Comparison of ENCODE assay signal across 8 cellular contexts in the genomic region with DNA sequence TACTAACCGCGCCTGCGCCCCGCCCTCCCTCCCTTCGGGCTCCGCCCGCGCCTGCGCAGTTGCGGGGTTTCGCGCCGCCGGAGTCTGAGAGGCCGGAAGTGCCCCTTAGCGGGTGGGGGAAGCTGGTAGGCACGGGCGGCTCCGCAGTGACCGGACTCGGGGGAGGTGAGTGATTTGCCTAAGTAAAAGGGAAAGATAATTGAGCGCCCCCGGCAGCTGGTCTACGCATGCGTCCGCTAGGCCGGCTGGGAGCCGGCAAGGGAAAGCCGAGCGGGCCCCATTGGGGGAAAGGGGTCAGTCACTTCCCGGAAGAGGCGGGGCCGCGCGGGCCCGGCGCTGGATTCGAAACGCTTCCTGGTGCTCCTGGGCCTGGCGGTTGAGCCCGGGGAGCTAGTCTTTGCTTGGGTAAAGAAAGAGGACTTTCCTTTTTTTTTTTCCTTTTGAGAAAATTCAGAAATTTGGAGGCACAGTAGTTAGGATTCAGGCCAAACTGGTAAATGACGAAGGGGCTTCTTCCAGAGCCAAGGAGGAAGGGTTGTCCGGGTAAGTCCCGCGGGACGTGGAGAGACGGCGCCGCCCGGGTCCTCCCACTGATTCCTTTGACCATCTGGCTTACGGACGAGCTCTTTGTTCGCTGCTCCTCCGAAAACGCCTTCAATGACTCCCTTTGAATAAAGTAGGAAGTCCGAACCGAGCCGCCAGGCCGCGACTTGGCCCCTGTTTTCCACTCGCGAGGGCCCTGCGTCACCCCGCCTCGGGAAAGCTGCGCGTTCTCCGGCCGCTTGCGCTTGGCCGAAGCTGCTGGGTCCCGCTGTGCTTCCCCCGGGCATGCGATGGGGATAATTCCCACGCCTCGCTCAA. TPM values are rescaled to one million over a fixed set of nuclear protein-coding genes. Genes with fewer than 3 reads are reported as not detected.
A peak's percentile ranks its signal among the peaks of the same experiment; 100 is the strongest.
DNase-seq lines count a peak whose midpoint lies in the region; ATAC-seq, FAIRE-seq and TF ChIP-seq lines count a peak whose summit lies in the region.

GEN1 (plus strand) TSS at position 336 of the 861 bp plus-strand sequence. CDS start 5,806 bp downstream, outside the sequence.
SMC6 (minus strand) TSS at position 8 of the 861 bp plus-strand sequence. CDS start 7,864 bp downstream, outside the sequence.

- H2AFZ ChIP-seq in IMR-90 (replicated peaks; ENCODE audit: low read length, poor library complexity) (peak within 1 kb of the TSS; percentile 97), OCI-LY7 (ENCODE audit: low read length) (peak within 1 kb of the TSS; percentile 58; the same call in 1 of the 2 replicates), endothelial cell of umbilical vein (ENCODE audit: low read depth, low read length) (peak within 1 kb of the TSS; percentile 83)

- no peaks in the 10 kb centered on the region for H3K9me2 ChIP-seq in OCI-LY7 (ENCODE audit: insufficient read depth, low read length)

- H3K4me2 ChIP-seq in IMR-90 (ENCODE audit: low read depth, low read length) (peak within 1 kb of the TSS; percentile 92), OCI-LY7 (ENCODE audit: low read length) (peak within 1 kb of the TSS; percentile 88), endothelial cell of umbilical vein (ENCODE audit: insufficient read depth, low read length) (peak within 1 kb of the TSS; percentile 93)

- no peak within 1 kb of the TSS; the same call in 2 of the 3 replicates for H2BK15ac ChIP-seq in IMR-90 (ENCODE audit: low read depth, low read length)

- no peak for TF ChIP-seq CTCF in IMR-90 (conservative IDR thresholded peaks at IDR 0.05; ENCODE audit: low read depth, low read length)
- TF ChIP-seq CTCF in OCI-LY7 (conservative IDR thresholded peaks at IDR 0.05; ENCODE audit: low read length): no peak
- TF ChIP-seq CTCF in endothelial cell of umbilical vein (IDR thresholded peaks at IDR 0.05; ENCODE audit: extremely low read depth in 1 of 2, insufficient read depth in 1 of 2, low read depth in 1 of 2, low read length in 2 of 2): no peak

- H4K5ac ChIP-seq in IMR-90 (ENCODE audit: low read depth, low read length): peak within 1 kb of the TSS; percentile 99

- peak within 1 kb of the TSS; percentile 99 for H3K27ac ChIP-seq in IMR-90 (ENCODE audit: insufficient read depth, low read length)
- peak within 1 kb of the TSS; percentile 89 for H3K27ac ChIP-seq in OCI-LY7 (ENCODE audit: low read depth, low read length, poor library complexity, severe bottlenecking)
- H3K27ac ChIP-seq in endothelial cell of umbilical vein (ENCODE audit: insufficient read depth, low read depth, low read length): peak within 1 kb of the TSS; percentile 88

- POLR2A ChIA-PET in IMR-90 (lab: Charles Lee; ENCODE audit: unreplicated experiment) (no interaction called here), OCI-LY7 (lab: Charles Lee) (interaction anchor here (0.6 to 1.2 kb wide), 17 partner anchors 11 to 1127 kb away, joined by 3 to 7 read pairs (median 4); no protein-coding TSS in a partner anchor), endothelial cell of umbilical vein (lab: Charles Lee) (interaction anchor here (0.7 to 0.8 kb wide), 2 partner anchors 14 to 36 kb away, joined by 3 to 5 read pairs; no protein-coding TSS in a partner anchor)

- peak within 1 kb of the TSS; percentile 59 to 100 for H4K8ac ChIP-seq in IMR-90 (ENCODE audit: low read depth in 2 of 2, low read length in 2 of 2)

- peak within 1 kb of the TSS; percentile 99 for H4K91ac ChIP-seq in IMR-90 (ENCODE audit: insufficient read depth, low read depth, low read length)

- H3K9ac ChIP-seq in IMR-90 (ENCODE audit: low read depth, low read length): peak within 1 kb of the TSS; percentile 98
- peak within 1 kb of the TSS; percentile 93 for H3K9ac ChIP-seq in endothelial cell of umbilical vein (replicated peaks; ENCODE audit: extremely low read depth, insufficient read depth, low read length)

- intact Hi-C loops in IMR-90 (cut with micrococcal nuclease) (no loop called here), OCI-LY7 (cut with micrococcal nuclease; ENCODE audit: unreplicated experiment) (loop anchor here (2.0 to 10.0 kb wide), 5 partner anchors 35 to 1127 kb away; partner anchors contain the start of gene RAD51AP2), endothelial cell of umbilical vein (cut with micrococcal nuclease) (loop anchor here (1.0 to 10.0 kb wide), 7 partner anchors 17 to 1089 kb away; partner anchors contain the start of genes CYRIA and KCNS3)

- H3K9me1 ChIP-seq in IMR-90 (ENCODE audit: insufficient read depth, low read length): no peaks in the 10 kb centered on the region; the same call in 1 of the 2 replicates
- no peaks in the 10 kb centered on the region for H3K9me1 ChIP-seq in endothelial cell of umbilical vein (replicated peaks; ENCODE audit: control insufficient read depth, extremely low read depth, insufficient read depth, low read length)

- H3K4me1 ChIP-seq in IMR-90 (ENCODE audit: control insufficient read depth, insufficient read depth, low read length) (no peaks in the 10 kb centered on the region), OCI-LY7 (ENCODE audit: insufficient read depth, low read length, poor library complexity, severe bottlenecking) (peaks cover 52% of the 10 kb centered on the region), endothelial cell of umbilical vein (ENCODE audit: control insufficient read depth, extremely low read depth, insufficient read depth, low read length) (peaks cover 47% of the 10 kb centered on the region)

- in situ Hi-C loops in IMR-90 (cut with MboI; ENCODE audit: low sequenced_read_pairs): no loop called here

- ATAC-seq in GM21529 (IDR thresholded peaks at IDR 0.05; ENCODE audit: unreplicated experiment) (peak; percentile 55), IMR-90 (ENCODE audit: low read depth) (peak; percentile 89)

- peak within 1 kb of the TSS; percentile 93 for H3K56ac ChIP-seq in IMR-90 (ENCODE audit: extremely low read depth, insufficient read depth, low read length)

- peak within 1 kb of the TSS; percentile 94 for H3K14ac ChIP-seq in IMR-90 (replicated peaks; ENCODE audit: low read depth, low read length)

- dilution Hi-C loops in IMR-90 (cut with HindIII; ENCODE audit: low sequenced_read_pairs, unreplicated experiment) (no loop called here), endothelial cell of umbilical vein (cut with MboI; ENCODE audit: extremely low pct_ligation_motif_present, low sequenced_read_pairs) (no loop called here)

- H3K23ac ChIP-seq in IMR-90 (ENCODE audit: low read depth, low read length): peak within 1 kb of the TSS; percentile 90

- H2AK5ac ChIP-seq in IMR-90 (ENCODE audit: low read depth, low read length): no peak within 1 kb of the TSS

- H2BK120ac ChIP-seq in IMR-90 (ENCODE audit: low read depth, low read length): peak within 1 kb of the TSS; percentile 98

- peak; percentile 54 for TF ChIP-seq POLR2A in IMR-90 (IDR thresholded peaks at IDR 0.05; ENCODE audit: low read depth, low read length)
- TF ChIP-seq POLR2A in endothelial cell of umbilical vein (IDR thresholded peaks at IDR 0.05; ENCODE audit: low read depth, low read length): peak; percentile 12

- H4K20me1 ChIP-seq in IMR-90 (ENCODE audit: insufficient read depth, low read length) (no peaks in the 10 kb centered on the region; the same call in 1 of the 2 replicates), OCI-LY7 (ENCODE audit: insufficient read depth, low read length) (peaks cover 40% of the 10 kb centered on the region), endothelial cell of umbilical vein (replicated peaks; ENCODE audit: control insufficient read depth, extremely low read depth, insufficient read depth, low read length) (no peaks in the 10 kb centered on the region)

- CTCF ChIA-PET in IMR-90 (lab: Yijun Ruan, JAX) (interaction anchor here (1.0 to 1.2 kb wide), 2 partner anchors 19 to 20 kb away, joined by 3 to 4 read pairs; no protein-coding TSS in a partner anchor), OCI-LY7 (lab: Charles Lee; ENCODE audit: unreplicated experiment) (interaction anchor here (0.7 kb wide), 1 partner anchor 45 kb away, joined by 3 read pairs; no protein-coding TSS in a partner anchor), endothelial cell of umbilical vein (lab: Charles Lee) (interaction anchor here (0.6 to 1.3 kb wide), 7 partner anchors 17 to 122 kb away, joined by 3 to 10 read pairs (median 3); no protein-coding TSS in a partner anchor)

- peak within 1 kb of the TSS; percentile 93 for H3K4ac ChIP-seq in IMR-90 (ENCODE audit: low read depth, low read length)

- BruUV-seq in IMR-90 (replicated peaks; lab: Mats Ljungman, UMichigan) (no TSS peak), OCI-LY7 (replicated peaks; lab: Mats Ljungman, UMichigan) (no TSS peak), endothelial cell of umbilical vein (replicated peaks; lab: Mats Ljungman, UMichigan) (TSS peak; percentile 59)

- no peak for FAIRE-seq in endothelial cell of umbilical vein (lab: Jason Lieb, UNC)

- TF ChIP-seq RAD21 in IMR-90 (IDR thresholded peaks at IDR 0.05; ENCODE audit: low read length): no peak

- peak; percentile 84 for DNase-seq in DMS114 treated with DMSO at 0.1 percent for 48 hours (lab: John Stamatoyannopoulos, UW; ENCODE audit: unreplicated experiment)
- DNase-seq in IMR-90: peak; percentile 82
- peak; percentile 97 for DNase-seq in OCI-LY7 (ENCODE audit: low spot score)
- DNase-seq in activated T-cell treated with anti-CD3 and anti-CD28 coated beads for 1 hour (ENCODE audit: low read depth): peak; percentile 89
- DNase-seq in endothelial cell of umbilical vein (ENCODE audit: low read depth, low spot score): peak; percentile 94
- peak; percentile 95 for DNase-seq in midbrain (lab: John Stamatoyannopoulos, UW)
- DNase-seq in stimulated activated CD8-positive, alpha-beta memory T cell treated with anti-CD3 and anti-CD28 coated beads, Interleukin-15, amount 100 ng/mL, for 48 hours (ENCODE audit: low read depth in 2 of 2): peak; percentile 88

- WGBS in IMR-90 (ENCODE audit: extremely low coverage in 2 of 2, insufficient read length in 1 of 2), 2 experiments: 0% methylated on average over 2 of the region's 76 CpGs; no CpG with 5 or more reads in 1 of the 2 experiments

- H3K36me3 ChIP-seq in IMR-90 (ENCODE audit: control insufficient read depth, insufficient read depth, low read length): no peaks in the 10 kb centered on the region
- peaks cover 32% of the 10 kb centered on the region for H3K36me3 ChIP-seq in OCI-LY7 (ENCODE audit: insufficient read depth, low read length)
- no peaks in the 10 kb centered on the region for H3K36me3 ChIP-seq in endothelial cell of umbilical vein (ENCODE audit: control insufficient read depth in 2 of 2, extremely low read depth in 1 of 2, insufficient read depth in 2 of 2, low read length in 2 of 2)

- peak within 1 kb of the TSS; percentile 95 for H3K4me3 ChIP-seq in IMR-90 (ENCODE audit: insufficient read depth, low read depth, low read length)
- H3K4me3 ChIP-seq in OCI-LY7 (ENCODE audit: low read depth, low read length, poor library complexity, severe bottlenecking): peak within 1 kb of the TSS; percentile 98
- peak within 1 kb of the TSS; percentile 74 to 96 (median 81) for H3K4me3 ChIP-seq in endothelial cell of umbilical vein (replicated peaks in 1 of 3; ENCODE audit: insufficient read depth in 1 of 3, low read depth in 1 of 3, low read length in 3 of 3)

- H3K79me2 ChIP-seq in OCI-LY7 (ENCODE audit: insufficient read depth, low read depth, low read length): peaks cover 90% of the 10 kb centered on the region
- peaks cover 74% of the 10 kb centered on the region for H3K79me2 ChIP-seq in endothelial cell of umbilical vein (ENCODE audit: control insufficient read depth, insufficient read depth, low read length)

- peak within 1 kb of the TSS; percentile 92 for H2AK9ac ChIP-seq in IMR-90 (replicated peaks; ENCODE audit: low read depth, low read length, poor library complexity)

- H2BK5ac ChIP-seq in IMR-90 (ENCODE audit: low read depth, low read length, poor library complexity, severe bottlenecking): peak within 1 kb of the TSS; percentile 99

- peak within 1 kb of the TSS; percentile 67 for H2BK20ac ChIP-seq in IMR-90 (ENCODE audit: low read depth, low read length)

- H3K79me1 ChIP-seq in IMR-90 (ENCODE audit: low read depth in 1 of 2, low read length in 2 of 2): peaks cover 11 to 15% of the 10 kb centered on the region in 2 experiments; a peak in 3 of 4 replicates

- peak within 1 kb of the TSS; percentile 98 for H3K18ac ChIP-seq in IMR-90 (ENCODE audit: low read depth, low read length)

- H3K27me3 ChIP-seq in IMR-90 (ENCODE audit: control insufficient read depth, insufficient read depth, low read length) (no peaks in the 10 kb centered on the region), endothelial cell of umbilical vein (ENCODE audit: control insufficient read depth in 2 of 2, insufficient read depth in 2 of 2, low read length in 2 of 2) (no peaks in the 10 kb centered on the region)

- H3K9me3 ChIP-seq in IMR-90 (ENCODE audit: control insufficient read depth, insufficient read depth, low read length) (no peaks in the 10 kb centered on the region), OCI-LY7 (ENCODE audit: low read length) (no peaks in the 10 kb centered on the region), endothelial cell of umbilical vein (replicated peaks; ENCODE audit: control insufficient read depth, insufficient read depth, low read length) (no peaks in the 10 kb centered on the region)

RNA-seq across cellular contexts. Expression of gene GEN1, which starts in this region (rescaled TPM):
- 7.9 and 18.1 TPM in 2 replicates for total RNA-seq in IMR-90 (2012; rRNA removed)
- polyA plus RNA-seq in IMR-90 (2012; rRNA removed): 4.4 and 8.3 TPM in 2 replicates
- polyA plus RNA-seq in IMR-90 (2012; cell fraction: cytosol; rRNA removed): 0.24 and 0.37 TPM in 2 replicates
- polyA plus RNA-seq in IMR-90 (2012; cell fraction: nucleus; rRNA removed; ENCODE audit: low replicate concordance): 6.6 and 25.3 TPM in 2 replicates
- total RNA-seq in OCI-LY7 (2014; rRNA removed; shearing (Covaris generic)): 37.6 and 52.5 TPM in 2 replicates
- 101 and 112 TPM in 2 replicates for total RNA-seq in OCI-LY7 (2022)
- 20.8 and 29.6 TPM in 2 replicates for total RNA-seq in endothelial cell of umbilical vein
- polyA plus RNA-seq in endothelial cell of umbilical vein: 6.9 and 8.1 TPM in 2 replicates
- 4.1 and 4.7 TPM in 2 replicates for polyA plus RNA-seq in endothelial cell of umbilical vein (2011; cell fraction: cytosol; rRNA removed)
- 52.2 and 70.3 TPM in 2 replicates for polyA plus RNA-seq in endothelial cell of umbilical vein (2011; cell fraction: nucleus; rRNA removed)
- 6.7 and 11.7 TPM in 2 replicates for polyA plus RNA-seq in endothelial cell of umbilical vein (2012)
- polyA minus RNA-seq in endothelial cell of umbilical vein: 30.0 and 39.7 TPM in 2 replicates
- polyA minus RNA-seq in endothelial cell of umbilical vein (2011; cell fraction: cytosol; rRNA and poly(A)+ RNA removed): 6.7 TPM
- polyA minus RNA-seq in endothelial cell of umbilical vein (2011; cell fraction: nucleus; rRNA and poly(A)+ RNA removed): 95.3 and 119 TPM in 2 replicates

RNA-seq across cellular contexts. Expression of gene SMC6, which starts in this region (rescaled TPM):
- 10.4 and 18.3 TPM in 2 replicates for total RNA-seq in IMR-90 (2012; rRNA removed)
- polyA plus RNA-seq in IMR-90 (2012; rRNA removed): 5.2 and 6.5 TPM in 2 replicates
- 0.58 and 0.68 TPM in 2 replicates for polyA plus RNA-seq in IMR-90 (2012; cell fraction: cytosol; rRNA removed)
- polyA plus RNA-seq in IMR-90 (2012; cell fraction: nucleus; rRNA removed; ENCODE audit: low replicate concordance): 1.5 and 12.9 TPM in 2 replicates
- total RNA-seq in OCI-LY7 (2014; rRNA removed; shearing (Covaris generic)): 37.0 and 48.9 TPM in 2 replicates
- total RNA-seq in OCI-LY7 (2022): 62.4 and 70.7 TPM in 2 replicates
- total RNA-seq in endothelial cell of umbilical vein: 35.4 and 38.3 TPM in 2 replicates
- polyA plus RNA-seq in endothelial cell of umbilical vein: 6.4 and 7.7 TPM in 2 replicates
- 11.2 and 12.2 TPM in 2 replicates for polyA plus RNA-seq in endothelial cell of umbilical vein (2011; cell fraction: cytosol; rRNA removed)
- 42.7 and 60.6 TPM in 2 replicates for polyA plus RNA-seq in endothelial cell of umbilical vein (2011; cell fraction: nucleus; rRNA removed)
- polyA plus RNA-seq in endothelial cell of umbilical vein (2012): 28.9 and 32.9 TPM in 2 replicates
- polyA minus RNA-seq in endothelial cell of umbilical vein: 20.4 and 24.5 TPM in 2 replicates
- polyA minus RNA-seq in endothelial cell of umbilical vein (2011; cell fraction: cytosol; rRNA and poly(A)+ RNA removed): 10.4 TPM
- 44.2 and 58.2 TPM in 2 replicates for polyA minus RNA-seq in endothelial cell of umbilical vein (2011; cell fraction: nucleus; rRNA and poly(A)+ RNA removed)

Comparison
In these comparisons a context has a peak if more than half of its experiments do, and no peak if none do; other contexts are left out.
1. Peak in every context shown above with its lines: DNase-seq, ATAC-seq, H3K4me3 ChIP-seq and H3K27ac ChIP-seq.